Comparison of ENCODE assay signal across 8 cellular contexts in the genomic region with DNA sequence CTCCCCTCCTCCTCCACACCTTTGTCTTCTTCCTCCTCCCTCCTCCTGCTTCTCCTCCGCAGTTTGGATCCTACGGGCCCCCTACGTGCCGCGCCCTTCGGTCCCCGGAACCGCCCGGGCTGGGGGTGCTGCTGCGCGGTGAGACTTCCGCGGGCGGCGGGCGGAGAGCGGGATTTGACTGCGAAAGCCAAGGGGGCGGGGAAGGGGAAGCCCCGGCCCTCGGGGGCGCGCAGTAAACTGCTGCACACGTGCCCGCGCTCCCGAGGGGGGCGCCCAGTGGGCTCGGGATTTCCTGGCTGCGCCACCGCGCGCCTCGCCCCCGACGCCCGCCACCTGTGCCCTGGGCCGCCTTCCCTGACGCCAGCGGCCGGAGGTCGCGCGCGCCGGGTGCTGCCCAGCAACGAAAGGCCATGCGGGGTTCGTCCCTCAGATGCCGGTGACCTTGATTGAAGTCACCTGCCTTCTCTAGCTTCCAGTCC. TPM values are rescaled to one million over a fixed set of nuclear protein-coding genes. Genes with fewer than 3 reads are reported as not detected.
DNase-seq lines count a peak whose midpoint lies in the region; ATAC-seq, FAIRE-seq and TF ChIP-seq lines count a peak whose summit lies in the region.

No MANE protein-coding gene starts in this region.

- H3K36me3 ChIP-seq in endothelial cell of umbilical vein (ENCODE audit: control insufficient read depth in 2 of 2, extremely low read depth in 1 of 2, insufficient read depth in 2 of 2, low read length in 2 of 2) (no peaks in the 10 kb centered on the region), rectal smooth muscle tissue (ENCODE audit: control insufficient read depth, insufficient read depth, low read length) (no peaks in the 10 kb centered on the region)

- peak; percentile 37 for DNase-seq in activated gamma-delta T cell (lab: John Stamatoyannopoulos, UW)
- DNase-seq in activated gamma-delta T cell treated with Interleukin-2 at 50 U/mL for 16 hours, result no peak
- DNase-seq in NCI-H748 (lab: John Stamatoyannopoulos, UW; ENCODE audit: unreplicated experiment), result peak; percentile 83
- no peak for DNase-seq in endothelial cell of umbilical vein (ENCODE audit: low read depth, low spot score)
- no peak for DNase-seq in retina

- H3K27ac ChIP-seq in endothelial cell of umbilical vein (ENCODE audit: insufficient read depth, low read depth, low read length) (no peak overlapping the region), rectal smooth muscle tissue (ENCODE audit: low read depth, low read length) (peak overlapping the region; percentile 91)

- no peak overlapping the region for H2AFZ ChIP-seq in endothelial cell of umbilical vein (ENCODE audit: low read depth, low read length)

- peak overlapping the region; percentile 8 for H3K4me2 ChIP-seq in endothelial cell of umbilical vein (ENCODE audit: insufficient read depth, low read length)

- H3K4me3 ChIP-seq in endothelial cell of umbilical vein (replicated peaks in 1 of 3; ENCODE audit: insufficient read depth in 1 of 3, low read depth in 1 of 3, low read length in 3 of 3) (no peak overlapping the region), rectal smooth muscle tissue (ENCODE audit: low read length) (peak overlapping the region; percentile 80)

- H3K27me3 ChIP-seq in endothelial cell of umbilical vein (ENCODE audit: control insufficient read depth in 2 of 2, insufficient read depth in 2 of 2, low read length in 2 of 2) (peaks cover 44 to 79% of the 10 kb centered on the region in 2 experiments), rectal smooth muscle tissue (ENCODE audit: control insufficient read depth, insufficient read depth, low read length) (peaks cover 9% of the 10 kb centered on the region)

- CTCF ChIA-PET in endothelial cell of umbilical vein (lab: Charles Lee), result interaction anchor here (1.0 to 2.4 kb wide), 9 partner anchors 15 to 820 kb away, joined by 3 to 27 read pairs (median 5); no protein-coding TSS in a partner anchor

- no peaks in the 10 kb centered on the region for H3K79me2 ChIP-seq in endothelial cell of umbilical vein (ENCODE audit: control insufficient read depth, insufficient read depth, low read length)

- H4K20me1 ChIP-seq in endothelial cell of umbilical vein (replicated peaks; ENCODE audit: control insufficient read depth, extremely low read depth, insufficient read depth, low read length), result no peaks in the 10 kb centered on the region

- no peak for ATAC-seq in HG02840 (IDR thresholded peaks at IDR 0.05; ENCODE audit: low FRiP score, unreplicated experiment)
- no peak for ATAC-seq in GM18909 (IDR thresholded peaks at IDR 0.05; ENCODE audit: poor library complexity, unreplicated experiment)

- TF ChIP-seq POLR2A in endothelial cell of umbilical vein (IDR thresholded peaks at IDR 0.05; ENCODE audit: low read depth, low read length), result no peak

- BruUV-seq in endothelial cell of umbilical vein (replicated peaks; lab: Mats Ljungman, UMichigan), result no TSS peak

- H3K9me1 ChIP-seq in endothelial cell of umbilical vein (replicated peaks; ENCODE audit: control insufficient read depth, extremely low read depth, insufficient read depth, low read length), result no peaks in the 10 kb centered on the region

- FAIRE-seq in endothelial cell of umbilical vein (lab: Jason Lieb, UNC), result no peak

- dilution Hi-C loops in endothelial cell of umbilical vein (cut with MboI; ENCODE audit: extremely low pct_ligation_motif_present, low sequenced_read_pairs), result no loop called here

- POLR2A ChIA-PET in endothelial cell of umbilical vein (lab: Charles Lee), result no interaction called here

- H3K9me3 ChIP-seq in endothelial cell of umbilical vein (replicated peaks; ENCODE audit: control insufficient read depth, insufficient read depth, low read length), result no peaks in the 10 kb centered on the region

- TF ChIP-seq CTCF in endothelial cell of umbilical vein (IDR thresholded peaks at IDR 0.05; ENCODE audit: extremely low read depth in 1 of 2, insufficient read depth in 1 of 2, low read depth in 1 of 2, low read length in 2 of 2), result no peak

- peaks cover 8% of the 10 kb centered on the region for H3K4me1 ChIP-seq in endothelial cell of umbilical vein (ENCODE audit: control insufficient read depth, extremely low read depth, insufficient read depth, low read length)
- H3K4me1 ChIP-seq in rectal smooth muscle tissue (ENCODE audit: control insufficient read depth, insufficient read depth, low read length), result peaks cover 10% of the 10 kb centered on the region

- H3K9ac ChIP-seq in endothelial cell of umbilical vein (replicated peaks; ENCODE audit: extremely low read depth, insufficient read depth, low read length) (no peak overlapping the region), rectal smooth muscle tissue (ENCODE audit: low read length) (peak overlapping the region; percentile 57)

- intact Hi-C loops in endothelial cell of umbilical vein (cut with micrococcal nuclease), result no loop called here

TF ChIP-seq in endothelial cell of umbilical vein, 7 proteins besides CTCF, POLR2A, EP300 and RAD21:
- TF ChIP-seq EZH2 (IDR thresholded peaks at IDR 0.05; ENCODE audit: borderline replicate concordance, low read depth, low read length, severe bottlenecking), result peak; percentile 86
- no peak for TF ChIP-seq FOS (IDR thresholded peaks at IDR 0.05; ENCODE audit: borderline replicate concordance, insufficient read depth, low read length)
TF ChIP-seq in endothelial cell of umbilical vein: peak in this region for 1.

RNA-seq across cellular contexts. Expression of a gene that starts 3.3 kb away (rescaled TPM):
- total RNA-seq in endothelial cell of umbilical vein, result not detected in 2 replicates
- polyA plus RNA-seq in endothelial cell of umbilical vein, result not detected in 2 replicates
- not detected in 2 replicates for polyA plus RNA-seq in endothelial cell of umbilical vein (2011; cell fraction: cytosol; rRNA removed)
- polyA plus RNA-seq in endothelial cell of umbilical vein (2011; cell fraction: nucleus; rRNA removed), result not detected in 2 replicates
- polyA plus RNA-seq in endothelial cell of umbilical vein (2012), result not detected in 2 replicates
- not detected in 2 replicates for polyA minus RNA-seq in endothelial cell of umbilical vein
- polyA minus RNA-seq in endothelial cell of umbilical vein (2011; cell fraction: cytosol; rRNA and poly(A)+ RNA removed), result not detected
- polyA minus RNA-seq in endothelial cell of umbilical vein (2011; cell fraction: nucleus; rRNA and poly(A)+ RNA removed), result not detected in 2 replicates

Comparison
In these comparisons a context has a peak if more than half of its experiments do, and no peak if none do; other contexts are left out.
1. DNase-seq: peak in activated gamma-delta T cell (single experiment) and NCI-H748 (single experiment); none in activated gamma-delta T cell treated with Interleukin-2 at 50 U/mL for 16 hours (single experiment), endothelial cell of umbilical vein (single experiment) and retina (single experiment).